In genomic region chr19:28075229-28075628, GRCh38 we compare ENCODE assay signal across 20 cellular contexts.
DNase-seq lines count a peak whose midpoint lies in the region; ATAC-seq, FAIRE-seq and TF ChIP-seq lines count a peak whose summit lies in the region.
"Had no signal": no experiment of that assay in that cellular context is flagged by ENCODE, and none has a peak within 500 bp of the region (broad histone marks: within the 10 kb centered on the region; RNA-seq: fewer than 3 reads in every experiment).

No MANE protein-coding gene starts in this region.

- intact Hi-C loops in GM12878 (cut with micrococcal nuclease; ENCODE audit: unreplicated experiment) (loop anchor here (1.0 to 10.0 kb wide), 3 partner anchors 54 to 101 kb away; no protein-coding TSS in a partner anchor), spleen (cut with DNase I; ENCODE audit: low total_unique reads) (no loop called here)

- TF ChIP-seq POLR2A in GM12878 (IDR thresholded peaks at IDR 0.05; ENCODE audit: low read depth, low read length) (no peak), spleen (IDR thresholded peaks at IDR 0.05) (no peak)

- no peaks in the 10 kb centered on the region for H3K79me2 ChIP-seq in GM12878 (ENCODE audit: control insufficient read depth, insufficient read depth, low read length)

- in situ Hi-C loops in GM12878 (cut with MboI): no loop called here

- TF ChIP-seq CTCF in GM12878 (IDR thresholded peaks at IDR 0.05 in 2 of 3, conservative IDR thresholded peaks at IDR 0.05 in 1 of 3; ENCODE audit: control insufficient read depth in 2 of 3, extremely low read depth in 1 of 3, insufficient read depth in 1 of 3, low read depth in 3 of 3, low read length in 3 of 3) (no peak), spleen (IDR thresholded peaks at IDR 0.05 in 8 of 11, conservative IDR thresholded peaks at IDR 0.05 in 3 of 11) (no peak)

- SMC1A ChIA-PET in GM12878 (lab: Charles Lee; ENCODE audit: uncharacterized antibody, unreplicated experiment): interaction anchor here (0.7 to 4.4 kb wide), 24 partner anchors 9 to 141 kb away, joined by 3 to 42 read pairs (median 6); no protein-coding TSS in a partner anchor

- POLR2A ChIA-PET in GM12878 (lab: Charles Lee): interaction anchor here (0.9 to 2.1 kb wide), 7 partner anchors 43 to 140 kb away, joined by 3 to 13 read pairs (median 3); no protein-coding TSS in a partner anchor

- peak overlapping the region; percentile 69 for H3K27ac ChIP-seq in GM12878 (ENCODE audit: control insufficient read depth, insufficient read depth)
- no peak overlapping the region for H3K27ac ChIP-seq in spleen
- H3K27ac ChIP-seq: BLaER1 treated with 17β-estradiol and CSF1 and Interleukin-3, amounts not matched to agents 10 nM and 100 nM had no signal

- no TSS peak for BruUV-seq in GM12878 (replicated peaks; lab: Mats Ljungman, UMichigan)

- TF ChIP-seq RAD21 in GM12878 (IDR thresholded peaks at IDR 0.05; ENCODE audit: insufficient read depth, low read depth, low read length): no peak

- no peaks in the 10 kb centered on the region for H4K20me1 ChIP-seq in GM12878 (ENCODE audit: control insufficient read depth, insufficient read depth)
- H4K20me1 ChIP-seq: BLaER1 treated with 17β-estradiol and CSF1 and Interleukin-3, amounts not matched to agents 10 nM and 100 nM had no signal

- ATAC-seq in GM18867 (IDR thresholded peaks at IDR 0.05; ENCODE audit: unreplicated experiment): peak; percentile 37
- ATAC-seq in GM19463 (IDR thresholded peaks at IDR 0.05; ENCODE audit: unreplicated experiment): peak; percentile 24
- peak; percentile 6 for ATAC-seq in HG03060 (IDR thresholded peaks at IDR 0.05; ENCODE audit: low read depth, unreplicated experiment)
- ATAC-seq in GM12878: peak; percentile 56
- ATAC-seq in GM18511 (IDR thresholded peaks at IDR 0.05; ENCODE audit: unreplicated experiment): no peak
- ATAC-seq: CD8-positive, alpha-beta T cell; HepG2 had no signal

- TF ChIP-seq EP300 in GM12878 (IDR thresholded peaks at IDR 0.05; ENCODE audit: borderline replicate concordance in 1 of 2, control insufficient read depth in 1 of 2, low read depth in 2 of 2, low read length in 2 of 2): no peak

- no peak overlapping the region for H3K9ac ChIP-seq in GM12878 (ENCODE audit: control insufficient read depth, insufficient read depth, low read length)
- H3K9ac ChIP-seq: BLaER1 treated with 17β-estradiol and CSF1 and Interleukin-3, amounts not matched to agents 10 nM and 100 nM had no signal

- RAD21 ChIA-PET in GM12878 (lab: Charles Lee; ENCODE audit: unreplicated experiment): interaction anchor here (0.6 to 5.8 kb wide), 29 partner anchors 9 to 248 kb away, joined by 3 to 41 read pairs (median 4); no protein-coding TSS in a partner anchor

- FAIRE-seq in GM12878 (lab: Jason Lieb, UNC): no peak
- FAIRE-seq: GM18507, H1, HepG2 had no signal

- no peaks in the 10 kb centered on the region for H3K27me3 ChIP-seq in GM12878 (replicated peaks in 1 of 2; ENCODE audit: control insufficient read depth in 2 of 2, insufficient read depth in 2 of 2, low read length in 1 of 2)
- H3K27me3 ChIP-seq in spleen (replicated peaks in 1 of 7): no peaks in the 10 kb centered on the region
- H3K27me3 ChIP-seq: BLaER1 treated with 17β-estradiol and CSF1 and Interleukin-3, amounts not matched to agents 10 nM and 100 nM had no signal

- 43% methylated on average over 1 of the region's 1 CpG for WGBS in GM12878 (ENCODE audit: insufficient coverage, insufficient replicate concordance, low lambda C conversion rate, missing lambda C conversion rate)
- WGBS in spleen, 5 donors: 84 to 100% (median 89%) methylated on average over 1 of the region's 1 CpG

- H3K4me3 ChIP-seq in GM12878 (no peak overlapping the region), spleen (no peak overlapping the region)
- H3K4me3 ChIP-seq: BLaER1 treated with 17β-estradiol and CSF1 and Interleukin-3, amounts not matched to agents 10 nM and 100 nM had no signal

- CTCF ChIA-PET in GM12878 (lab: Yijun Ruan, JAX): interaction anchor here (0.8 to 2.6 kb wide), 8 partner anchors 28 to 150 kb away, joined by 3 to 12 read pairs (median 4); no protein-coding TSS in a partner anchor

- DNase-seq in GM12878 (ENCODE audit: low read depth, low spot score) (no peak), spleen (no peak), cerebellar nuclear complex (lab: John Stamatoyannopoulos, UW) (no peak), NCI-H345 (lab: John Stamatoyannopoulos, UW) (no peak)
- DNase-seq: 8988T; Calu3; CD8-positive, alpha-beta T cell; DMS79 treated with DMSO at 0.1 percent for 48 hours; GF-D8; H9; Karpas-422; KBM-7 had no signal

- no peak overlapping the region for H3K4me2 ChIP-seq in GM12878 (ENCODE audit: control insufficient read depth, insufficient read depth)
- H3K4me2 ChIP-seq: BLaER1 treated with 17β-estradiol and CSF1 and Interleukin-3, amounts not matched to agents 10 nM and 100 nM had no signal

- H3K4me1 ChIP-seq in GM12878 (ENCODE audit: control insufficient read depth, insufficient read depth, low read length): peaks cover 3% of the 10 kb centered on the region
- H3K4me1 ChIP-seq in spleen: no peaks in the 10 kb centered on the region
- H3K4me1 ChIP-seq: BLaER1 treated with 17β-estradiol and CSF1 and Interleukin-3, amounts not matched to agents 10 nM and 100 nM had no signal

- H2AFZ ChIP-seq in GM12878 (ENCODE audit: control insufficient read depth, low read depth, low read length): no peak overlapping the region

- H3K36me3 ChIP-seq in GM12878 (ENCODE audit: control insufficient read depth in 2 of 2, insufficient read depth in 2 of 2, low read length in 1 of 2): no peaks in the 10 kb centered on the region
- H3K36me3 ChIP-seq in spleen: no peaks in the 10 kb centered on the region
- H3K36me3 ChIP-seq: BLaER1 treated with 17β-estradiol and CSF1 and Interleukin-3, amounts not matched to agents 10 nM and 100 nM had no signal

- H3K9me3 ChIP-seq in GM12878 (replicated peaks; ENCODE audit: control insufficient read depth, insufficient read depth, low read length) (no peaks in the 10 kb centered on the region; the same call in 2 of the 3 replicates), spleen (peaks cover 0 to 34% (median 0%) of the 10 kb centered on the region in 8 donors)
- H3K9me3 ChIP-seq: BLaER1 treated with 17β-estradiol and CSF1 and Interleukin-3, amounts not matched to agents 10 nM and 100 nM had no signal

TF ChIP-seq in GM12878, 131 proteins besides CTCF, POLR2A, EP300 and RAD21 (continues in another document):
- no peak for TF ChIP-seq PRDM15 (CRISPR knock-in tag; IDR thresholded peaks at IDR 0.05)
- TF ChIP-seq E2F8 (IDR thresholded peaks at IDR 0.05; ENCODE audit: low read depth, partially characterized antibody): no peak
- no peak for TF ChIP-seq MLLT1 (IDR thresholded peaks at IDR 0.05)
